In the genomic region with DNA sequence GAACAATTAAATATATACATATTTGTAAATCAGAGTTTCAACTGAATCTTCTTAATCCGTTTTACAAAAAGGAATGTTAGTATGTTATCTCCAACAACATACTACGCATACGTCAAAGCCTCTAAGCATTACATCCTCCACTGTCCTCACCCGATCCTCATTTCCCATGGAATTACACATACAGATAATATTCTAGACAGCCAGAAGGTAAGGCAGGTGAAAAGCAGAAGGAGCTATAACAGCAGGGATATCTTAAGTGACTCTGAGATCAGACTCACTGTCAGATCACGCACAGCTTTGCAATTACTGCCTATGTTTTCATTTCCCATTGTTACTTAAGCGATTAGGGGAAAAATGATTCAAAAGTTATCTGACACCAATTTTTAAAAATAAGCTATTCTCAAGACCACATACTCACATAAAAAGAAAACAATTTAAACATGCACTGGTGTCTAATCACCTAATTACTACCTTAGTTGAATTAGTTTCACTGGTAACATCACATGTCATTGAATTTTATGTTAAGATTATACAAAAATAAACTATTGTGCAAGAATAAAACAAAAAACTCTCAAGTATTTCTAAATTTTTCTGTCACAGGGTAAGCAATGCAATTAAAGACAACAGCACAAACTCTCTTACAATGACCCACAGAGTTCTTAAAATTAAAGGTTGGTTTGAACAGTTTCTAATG, we compare ENCODE assay signal across 1 cellular context.
A peak's percentile ranks its signal among the peaks of the same experiment; 100 is the strongest.
TF ChIP-seq lines count a peak whose summit lies in the region.

No MANE protein-coding gene starts in this region.

TF ChIP-seq in IMR-90, 13 proteins besides CTCF, POLR2A, EP300 and RAD21:
- peak; percentile 67 for TF ChIP-seq CEBPB (IDR thresholded peaks at IDR 0.05; ENCODE audit: low read depth, low read length)
- no peak for TF ChIP-seq MAFK (IDR thresholded peaks at IDR 0.05; ENCODE audit: low read depth, low read length)
